ENCODE assay signal across 9 cellular contexts in the genomic region with DNA sequence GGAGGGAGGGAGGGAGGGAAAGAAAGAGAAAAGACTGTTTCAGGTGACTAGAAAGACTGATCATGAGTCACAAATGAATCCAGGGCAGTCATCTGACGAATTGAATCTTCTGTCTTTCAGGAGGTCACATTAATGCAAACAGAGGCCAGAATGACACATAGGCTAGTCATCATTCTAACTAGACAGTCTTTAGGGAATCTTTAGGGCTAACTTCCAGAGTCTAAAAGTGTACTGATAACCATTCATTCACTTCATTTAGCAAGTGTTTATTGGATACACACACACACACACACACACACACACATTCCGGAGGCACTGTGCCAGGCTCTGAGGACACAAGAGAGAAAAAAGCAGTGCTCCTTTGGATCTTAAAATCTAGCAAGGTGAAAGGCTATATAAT.
A peak's percentile ranks its signal among the peaks of the same experiment; 100 is the strongest.
DNase-seq lines count a peak whose midpoint lies in the region; FAIRE-seq and TF ChIP-seq lines count a peak whose summit lies in the region.
"Had no signal": no experiment of that assay in that cellular context is flagged by ENCODE, and none has a peak within 500 bp of the region (broad histone marks: within the 10 kb centered on the region; RNA-seq: fewer than 3 reads in every experiment).

No MANE protein-coding gene starts in this region.

- H3K27ac Mint-ChIP-seq in progenitor cell of endocrine pancreas: no peak overlapping the region
- H3K27ac Mint-ChIP-seq: activated naive CD8-positive, alpha-beta T cell treated with anti-CD3 and anti-CD28 coated beads, Interleukin-2, amount 10 ng/mL, durations not matched to agents 7 days and 5 days had no signal

- no peak overlapping the region for H3K4me3 Mint-ChIP-seq in progenitor cell of endocrine pancreas (ENCODE audit: low read depth)
- H3K4me3 Mint-ChIP-seq: activated naive CD8-positive, alpha-beta T cell treated with anti-CD3 and anti-CD28 coated beads, Interleukin-2, amount 10 ng/mL, durations not matched to agents 7 days and 5 days had no signal

- peak; percentile 28 for FAIRE-seq in GM12891 (lab: Jason Lieb, UNC)

- no peaks in the 10 kb centered on the region for H3K4me1 Mint-ChIP-seq in progenitor cell of endocrine pancreas (ENCODE audit: low read depth)
- H3K4me1 Mint-ChIP-seq: activated naive CD8-positive, alpha-beta T cell treated with anti-CD3 and anti-CD28 coated beads, Interleukin-2, amount 10 ng/mL, durations not matched to agents 7 days and 5 days had no signal

- H3K27me3 Mint-ChIP-seq in progenitor cell of endocrine pancreas: peaks cover 55% of the 10 kb centered on the region
- H3K27me3 Mint-ChIP-seq: activated naive CD8-positive, alpha-beta T cell treated with anti-CD3 and anti-CD28 coated beads, Interleukin-2, amount 10 ng/mL, durations not matched to agents 7 days and 5 days had no signal

- H3K9me3 Mint-ChIP-seq in progenitor cell of endocrine pancreas (ENCODE audit: low read depth): no peaks in the 10 kb centered on the region
- H3K9me3 Mint-ChIP-seq: activated naive CD8-positive, alpha-beta T cell treated with anti-CD3 and anti-CD28 coated beads, Interleukin-2, amount 10 ng/mL, durations not matched to agents 7 days and 5 days had no signal

- DNase-seq in GM12891 (ENCODE audit: insufficient read length, low spot score) (no peak), LoVo (ENCODE audit: low spot score) (peak; percentile 15), dermis blood vessel endothelial cell (peak; percentile 4), renal cortical epithelial cell (ENCODE audit: low read depth) (peak; percentile 94), COR-L47 (lab: John Stamatoyannopoulos, UW) (no peak), epidermal melanocyte (ENCODE audit: insufficient read length, low spot score) (no peak), progenitor cell of endocrine pancreas (ENCODE audit: low spot score, unreplicated experiment) (no peak), NCI-H2227 (lab: John Stamatoyannopoulos, UW; ENCODE audit: unreplicated experiment) (no peak)
- DNase-seq: activated naive CD8-positive, alpha-beta T cell treated with anti-CD3 and anti-CD28 coated beads, Interleukin-2, amount 10 ng/mL, durations not matched to agents 7 days and 5 days had no signal

- TF ChIP-seq POLR2A in GM12891 (IDR thresholded peaks at IDR 0.05; ENCODE audit: low read depth, low read length): no peak

- TF ChIP-seq CTCF in progenitor cell of endocrine pancreas (IDR thresholded peaks at IDR 0.05; ENCODE audit: unreplicated experiment): no peak

- no peaks in the 10 kb centered on the region for H3K36me3 Mint-ChIP-seq in progenitor cell of endocrine pancreas (ENCODE audit: insufficient read depth)
- H3K36me3 Mint-ChIP-seq: activated naive CD8-positive, alpha-beta T cell treated with anti-CD3 and anti-CD28 coated beads, Interleukin-2, amount 10 ng/mL, durations not matched to agents 7 days and 5 days had no signal

TF ChIP-seq in GM12891, 5 proteins besides CTCF, POLR2A, EP300 and RAD21:
- TF ChIP-seq POU2F2 (IDR thresholded peaks at IDR 0.05; ENCODE audit: low read depth, low read length) (no peak), TAF1 (IDR thresholded peaks at IDR 0.05; ENCODE audit: low read depth, low read length) (no peak), POLR2AphosphoS5 (IDR thresholded peaks at IDR 0.05; ENCODE audit: low read depth, low read length) (no peak), SPI1 (IDR thresholded peaks at IDR 0.05; ENCODE audit: low read depth, low read length) (no peak), PAX5 (IDR thresholded peaks at IDR 0.05; ENCODE audit: insufficient read depth, low read length, severe bottlenecking) (no peak)

Comparison
In these comparisons a context has a peak if more than half of its experiments do, and no peak if none do; other contexts are left out.
1. DNase-seq: peak in LoVo (single experiment), dermis blood vessel endothelial cell (single experiment) and renal cortical epithelial cell (single experiment); none in GM12891 (single experiment), COR-L47 (single experiment), epidermal melanocyte (single experiment), progenitor cell of endocrine pancreas (single experiment) and NCI-H2227 (single experiment).